ENCODE assay signal across 13 cellular contexts in the genomic region with DNA sequence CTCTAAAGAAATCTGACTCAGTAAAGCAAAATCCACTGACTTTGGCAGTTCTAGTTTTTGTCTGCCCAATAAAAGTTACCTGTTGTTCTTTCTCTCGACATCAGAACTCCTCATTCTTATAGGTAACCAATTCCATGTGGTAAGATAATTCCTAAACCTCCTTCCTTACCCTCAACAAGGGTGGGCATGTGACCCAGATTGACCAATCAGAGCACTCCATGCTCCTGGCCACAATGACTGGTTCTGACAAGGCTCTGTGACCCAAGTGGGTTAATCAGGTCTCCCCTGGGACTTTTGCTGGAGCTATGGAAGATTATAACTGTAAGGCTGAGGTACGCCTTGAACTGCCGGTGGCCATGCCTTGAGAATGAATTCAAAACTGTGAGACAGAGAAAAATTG. TPM values are rescaled to one million over a fixed set of nuclear protein-coding genes. Genes with fewer than 3 reads are reported as not detected.
DNase-seq lines count a peak whose midpoint lies in the region; ATAC-seq and TF ChIP-seq lines count a peak whose summit lies in the region.
"Had no signal": no experiment of that assay in that cellular context is flagged by ENCODE, and none has a peak within 500 bp of the region (broad histone marks: within the 10 kb centered on the region; RNA-seq: fewer than 3 reads in every experiment).

No MANE protein-coding gene starts in this region.

- H3K9ac ChIP-seq in PC-3 (ENCODE audit: low read length), result no peak overlapping the region
- H3K9ac ChIP-seq: KMS-11 had no signal

- intact Hi-C loops in activated CD4-positive, alpha-beta T cell treated with anti-CD3 and anti-CD28 coated beads, Interleukin-2, amount 10 ng/mL, durations not matched to agents 24 days and 14 days (cut with micrococcal nuclease), result loop anchor here (2.0 to 10.0 kb wide), 2 partner anchors 219 to 645 kb away; no protein-coding TSS in a partner anchor
- intact Hi-C loops in PC-3 (cut with micrococcal nuclease), result no loop called here
- intact Hi-C loops in MCF 10A (cut with micrococcal nuclease), result loop anchor here (5.0 to 10.0 kb wide), 2 partner anchors 645 to 1298 kb away; no protein-coding TSS in a partner anchor

- in situ Hi-C loops in SK-MEL-5 (cut with HindIII; ENCODE audit: low pct_unique_long_range_greater_than_20kb, low sequenced_read_pairs), result no loop called here

- H3K4me1 ChIP-seq in PC-3 (ENCODE audit: insufficient read depth, low read length), result no peaks in the 10 kb centered on the region
- H3K4me1 ChIP-seq: upper lobe of left lung had no signal

- no peaks in the 10 kb centered on the region for H4K20me1 ChIP-seq in PC-3 (ENCODE audit: low read length)

- no peaks in the 10 kb centered on the region for H3F3A ChIP-seq in PC-3 (ENCODE audit: low read length, unreplicated experiment)

- H3K4me3 Mint-ChIP-seq in activated CD4-positive, alpha-beta T cell treated with anti-CD3 and anti-CD28 coated beads, Interleukin-2, amount 10 ng/mL, durations not matched to agents 24 days and 14 days, result peak overlapping the region; percentile 78
- no peak overlapping the region for H3K4me3 Mint-ChIP-seq in MCF 10A (ENCODE audit: unreplicated experiment)

- no peak for DNase-seq in activated CD4-positive, alpha-beta T cell treated with anti-CD3 and anti-CD28 coated beads, Interleukin-2, amount 10 ng/mL, durations not matched to agents 24 days and 14 days
- DNase-seq in activated CD4-positive, alpha-beta T cell treated with anti-CD3 and anti-CD28 coated beads, Interleukin-2, amount 50 U/mL, for 48 hours, result no peak
- peak; percentile 8 for DNase-seq in SK-MEL-5 (ENCODE audit: low read depth, low spot score)
- DNase-seq in hepatic stellate cell (ENCODE audit: low spot score), result peak; percentile 42
- no peak for DNase-seq in PC-3
- no peak for DNase-seq in MCF 10A (ENCODE audit: unreplicated experiment)
- no peak for DNase-seq in EL
- DNase-seq: activated CD4-positive, alpha-beta T cell treated with anti-CD3 and anti-CD28 coated beads for 4 hours; midbrain; upper lobe of left lung had no signal

- H2AFZ ChIP-seq in PC-3 (ENCODE audit: low read length), result no peak overlapping the region

- no peaks in the 10 kb centered on the region for H3K9me3 Mint-ChIP-seq in activated CD4-positive, alpha-beta T cell treated with anti-CD3 and anti-CD28 coated beads, Interleukin-2, amount 10 ng/mL, durations not matched to agents 24 days and 14 days
- H3K9me3 Mint-ChIP-seq in MCF 10A (ENCODE audit: unreplicated experiment), result no peaks in the 10 kb centered on the region

- H3K4me2 ChIP-seq in PC-3 (ENCODE audit: low read length), result no peak overlapping the region
- H3K4me2 ChIP-seq: KMS-11 had no signal

- H3K79me2 ChIP-seq in PC-3 (ENCODE audit: low read length), result no peaks in the 10 kb centered on the region

- ATAC-seq in GM21737 (IDR thresholded peaks at IDR 0.05; ENCODE audit: unreplicated experiment), result peak; percentile 15
- ATAC-seq in PC-3, result no peak

- no peaks in the 10 kb centered on the region for H3K9me2 ChIP-seq in PC-3 (replicated peaks; ENCODE audit: low read length)

- CTCF ChIA-PET in PC-3 (lab: Charles Lee) (no interaction called here), MCF 10A (lab: Yijun Ruan, JAX) (interaction anchor here (0.5 to 6.0 kb wide), 5 partner anchors 15 to 291 kb away, joined by 3 to 80 read pairs (median 3); no protein-coding TSS in a partner anchor)

- TF ChIP-seq CTCF in PC-3 (conservative IDR thresholded peaks at IDR 0.05; ENCODE audit: low read depth, low read length) (no peak), MCF 10A (IDR thresholded peaks at IDR 0.05; ENCODE audit: unreplicated experiment) (no peak)

- no peaks in the 10 kb centered on the region for H3K27me3 ChIP-seq in PC-3 (ENCODE audit: low read length)
- H3K27me3 ChIP-seq: upper lobe of left lung had no signal

- peaks cover 20% of the 10 kb centered on the region for H3K36me3 ChIP-seq in PC-3 (ENCODE audit: low read depth, low read length)

- no peak overlapping the region for H3K27ac ChIP-seq in PC-3 (ENCODE audit: low read length)
- H3K27ac ChIP-seq: KMS-11, upper lobe of left lung had no signal

- peaks cover 34% of the 10 kb centered on the region for H3K4me1 Mint-ChIP-seq in activated CD4-positive, alpha-beta T cell treated with anti-CD3 and anti-CD28 coated beads, Interleukin-2, amount 10 ng/mL, durations not matched to agents 24 days and 14 days
- no peaks in the 10 kb centered on the region for H3K4me1 Mint-ChIP-seq in MCF 10A (ENCODE audit: insufficient read depth, unreplicated experiment)

- H3K27me3 Mint-ChIP-seq in activated CD4-positive, alpha-beta T cell treated with anti-CD3 and anti-CD28 coated beads, Interleukin-2, amount 10 ng/mL, durations not matched to agents 24 days and 14 days, result no peaks in the 10 kb centered on the region
- no peaks in the 10 kb centered on the region for H3K27me3 Mint-ChIP-seq in MCF 10A (ENCODE audit: insufficient read depth, unreplicated experiment)

- no peaks in the 10 kb centered on the region for H3K9me3 ChIP-seq in PC-3 (ENCODE audit: low read length)
- H3K9me3 ChIP-seq: upper lobe of left lung had no signal

- peaks cover 64% of the 10 kb centered on the region for H3K36me3 Mint-ChIP-seq in activated CD4-positive, alpha-beta T cell treated with anti-CD3 and anti-CD28 coated beads, Interleukin-2, amount 10 ng/mL, durations not matched to agents 24 days and 14 days (ENCODE audit: low read depth)
- H3K36me3 Mint-ChIP-seq in MCF 10A (ENCODE audit: insufficient read depth, unreplicated experiment), result peaks cover 50% of the 10 kb centered on the region

- POLR2A ChIA-PET in PC-3 (lab: Charles Lee; ENCODE audit: unreplicated experiment) (no interaction called here), MCF 10A (lab: Yijun Ruan, JAX) (no interaction called here)

- H3K27ac Mint-ChIP-seq in activated CD4-positive, alpha-beta T cell treated with anti-CD3 and anti-CD28 coated beads, Interleukin-2, amount 10 ng/mL, durations not matched to agents 24 days and 14 days, result peak overlapping the region; percentile 69
- H3K27ac Mint-ChIP-seq in MCF 10A (ENCODE audit: low read depth, unreplicated experiment), result no peak overlapping the region

- H3K4me3 ChIP-seq in PC-3 (ENCODE audit: low read length), result no peak overlapping the region
- H3K4me3 ChIP-seq: upper lobe of left lung had no signal

- BruUV-seq in PC-3 (replicated peaks; lab: Mats Ljungman, UMichigan) (no TSS peak), MCF 10A (replicated peaks; lab: Mats Ljungman, UMichigan) (no TSS peak)

RNA-seq across cellular contexts. Expression of a gene that starts 31.7 kb away (rescaled TPM):
- total RNA-seq in activated CD4-positive, alpha-beta T cell treated with anti-CD3 and anti-CD28 coated beads, Interleukin-2, amount 10 ng/mL, durations not matched to agents 24 days and 14 days, result 63.9 and 64.9 TPM in 2 replicates
- total RNA-seq in SK-MEL-5 (2014; rRNA removed; shearing (Covaris generic)), result 35.0 and 36.9 TPM in 2 replicates
- 12.8 and 17.5 TPM in 2 replicates for polyA plus RNA-seq in SK-MEL-5 (2015; cell fraction: cytosol; rRNA removed)
- polyA plus RNA-seq in SK-MEL-5 (2015; cell fraction: nucleus; rRNA removed), result 118 and 119 TPM in 2 replicates
- total RNA-seq in PC-3 (2014; rRNA removed) (8.5 and 12.0 TPM in 2 replicates), MCF 10A (2022) (13.9 and 15.1 TPM in 2 replicates)

RNA-seq across cellular contexts. Expression of a gene that starts 32.1 kb away (rescaled TPM):
- total RNA-seq in activated CD4-positive, alpha-beta T cell treated with anti-CD3 and anti-CD28 coated beads, Interleukin-2, amount 10 ng/mL, durations not matched to agents 24 days and 14 days, result 17.8 and 18.0 TPM in 2 replicates
- 13.7 and 14.1 TPM in 2 replicates for total RNA-seq in SK-MEL-5 (2014; rRNA removed; shearing (Covaris generic))
- 9.2 and 12.7 TPM in 2 replicates for polyA plus RNA-seq in SK-MEL-5 (2015; cell fraction: cytosol; rRNA removed)
- polyA plus RNA-seq in SK-MEL-5 (2015; cell fraction: nucleus; rRNA removed), result 9.7 and 10.2 TPM in 2 replicates
- total RNA-seq in PC-3 (2014; rRNA removed) (7.8 and 9.6 TPM in 2 replicates), MCF 10A (2022) (14.3 and 19.2 TPM in 2 replicates)

RNA-seq across cellular contexts. Expression of a gene that starts 41.5 kb away (rescaled TPM):
- 0.21 and 0.40 TPM in 2 replicates for total RNA-seq in activated CD4-positive, alpha-beta T cell treated with anti-CD3 and anti-CD28 coated beads, Interleukin-2, amount 10 ng/mL, durations not matched to agents 24 days and 14 days
- total RNA-seq in SK-MEL-5 (2014; rRNA removed; shearing (Covaris generic)), result not detected in 2 replicates
- polyA plus RNA-seq in SK-MEL-5 (2015; cell fraction: cytosol; rRNA removed), result not detected in 2 replicates
- polyA plus RNA-seq in SK-MEL-5 (2015; cell fraction: nucleus; rRNA removed), result not detected in 2 replicates
- 0.11 TPM in 1 of 2 replicates, not detected in the other for total RNA-seq in PC-3 (2014; rRNA removed)
- total RNA-seq in MCF 10A (2022), result not detected in 2 replicates
- total RNA-seq: astrocyte had no signal

Comparison
In these comparisons a context has a peak if more than half of its experiments do, and no peak if none do; other contexts are left out.
1. DNase-seq: peak in SK-MEL-5 (single experiment) and hepatic stellate cell (single experiment); none in activated CD4-positive, alpha-beta T cell treated with anti-CD3 and anti-CD28 coated beads, Interleukin-2, amount 10 ng/mL, durations not matched to agents 24 days and 14 days (single experiment), activated CD4-positive, alpha-beta T cell treated with anti-CD3 and anti-CD28 coated beads, Interleukin-2, amount 50 U/mL, for 48 hours (0 of 2), PC-3 (single experiment), MCF 10A (single experiment) and EL (single experiment).